ENCODE assay signal across 9 cellular contexts in the genomic region with DNA sequence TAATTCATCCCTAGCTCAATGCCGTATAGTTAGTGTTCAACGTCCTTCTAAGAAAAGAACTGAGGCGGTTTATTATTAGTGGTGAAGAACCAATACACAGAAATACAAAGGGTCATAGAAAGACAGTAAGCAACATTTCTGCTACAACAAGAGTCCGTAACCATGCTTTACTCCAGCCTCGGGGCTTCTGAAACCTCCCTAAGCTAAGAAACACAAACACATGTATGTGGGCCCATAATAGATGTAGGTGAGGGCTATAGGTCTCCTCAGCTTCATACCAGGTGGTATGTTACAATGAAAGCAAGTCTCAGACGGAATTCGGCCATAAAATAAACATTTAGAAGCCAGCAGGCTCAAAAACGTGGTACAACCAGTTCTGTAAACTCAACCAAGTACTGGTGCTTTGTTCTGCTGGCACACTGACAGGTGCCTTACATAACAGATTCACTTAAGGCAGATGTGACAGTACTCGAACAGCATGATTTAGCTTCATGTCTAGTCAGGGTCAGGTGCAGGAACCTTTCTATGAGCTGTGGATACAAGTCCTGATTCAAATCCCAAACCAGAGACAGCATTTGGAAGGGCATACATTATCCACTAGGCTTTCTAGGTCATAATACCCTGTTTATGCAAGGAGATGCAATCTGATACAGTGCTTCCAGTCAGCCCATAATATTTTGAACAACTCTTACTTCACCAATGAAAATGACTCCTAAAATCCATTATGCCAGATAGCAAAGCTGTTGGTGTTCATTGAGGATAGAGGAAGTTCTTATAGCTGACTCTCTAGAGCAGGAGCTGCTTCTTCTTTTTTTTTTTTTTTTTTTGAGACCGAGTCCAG.
DNase-seq lines count a peak whose midpoint lies in the region; ATAC-seq, FAIRE-seq and TF ChIP-seq lines count a peak whose summit lies in the region.
"Had no signal": no experiment of that assay in that cellular context is flagged by ENCODE, and none has a peak within 500 bp of the region (broad histone marks: within the 10 kb centered on the region; RNA-seq: fewer than 3 reads in every experiment).

No MANE protein-coding gene starts in this region.

- no peak overlapping the region for H2BK5ac ChIP-seq in mesenchymal stem cell (ENCODE audit: low read depth, low read length, poor library complexity, severe bottlenecking)

- H3K4ac ChIP-seq in mesenchymal stem cell (ENCODE audit: low read depth in 1 of 2, low read length in 2 of 2), result no peak overlapping the region

- H3K4me2 ChIP-seq in mesenchymal stem cell (ENCODE audit: low read length, poor library complexity, severe bottlenecking), result no peak overlapping the region

- no peak overlapping the region for H2AFZ ChIP-seq in mesenchymal stem cell (ENCODE audit: low read depth, low read length)

- H3K36me3 ChIP-seq in muscle layer of duodenum (ENCODE audit: control insufficient read depth in 1 of 2, insufficient read depth in 2 of 2, low read length in 2 of 2), result no peaks in the 10 kb centered on the region
- H3K36me3 ChIP-seq in mesenchymal stem cell (ENCODE audit: control insufficient read depth in 1 of 2, insufficient read depth in 2 of 2, low read depth in 1 of 2, low read length in 2 of 2), result no peaks in the 10 kb centered on the region

- no peak overlapping the region for H3K18ac ChIP-seq in mesenchymal stem cell (ENCODE audit: low read depth in 1 of 2, low read length in 2 of 2)

- H3K27ac ChIP-seq in C4-2B, result peak overlapping the region; percentile 39; the same call in 1 of the 2 replicates
- H3K27ac ChIP-seq in muscle layer of duodenum (ENCODE audit: low read length), result peak overlapping the region; percentile 34
- no peak overlapping the region for H3K27ac ChIP-seq in mesenchymal stem cell (ENCODE audit: low read length, poor library complexity, severe bottlenecking)

- H3K4me1 ChIP-seq in muscle layer of duodenum (ENCODE audit: control insufficient read depth in 1 of 2, insufficient read depth in 2 of 2, low read length in 2 of 2) (peaks cover 0 to 11% of the 10 kb centered on the region in 2 donors), mesenchymal stem cell (ENCODE audit: control insufficient read depth, insufficient read depth, low read depth, low read length) (peaks cover 3% of the 10 kb centered on the region)

- no peak overlapping the region for H2BK15ac ChIP-seq in mesenchymal stem cell (ENCODE audit: low read depth, poor library complexity, severe bottlenecking)

- WGBS in mesenchymal stem cell, result 82% methylated on average over 5 of the region's 10 CpGs

- ATAC-seq in HG02642 (IDR thresholded peaks at IDR 0.05; ENCODE audit: poor library complexity, unreplicated experiment), result no peak
- ATAC-seq: SK-N-SH treated with all-trans-retinoic acid at 6 μM for 48 hours had no signal

- no peak for FAIRE-seq in urothelium cell line (lab: Jason Lieb, UNC)

- no peak overlapping the region for H3K23ac ChIP-seq in mesenchymal stem cell (ENCODE audit: low read length in 2 of 2)

- H2BK120ac ChIP-seq in mesenchymal stem cell (ENCODE audit: low read depth, low read length), result no peak overlapping the region

- no peaks in the 10 kb centered on the region for H3K9me3 ChIP-seq in muscle layer of duodenum (ENCODE audit: control insufficient read depth in 1 of 2, low read length in 2 of 2)
- H3K9me3 ChIP-seq in mesenchymal stem cell (ENCODE audit: control insufficient read depth, low read length), result no peaks in the 10 kb centered on the region

- no peaks in the 10 kb centered on the region for H3K27me3 ChIP-seq in muscle layer of duodenum (ENCODE audit: low read depth, low read length)
- H3K27me3 ChIP-seq in mesenchymal stem cell (ENCODE audit: control insufficient read depth in 1 of 2, insufficient read depth in 1 of 2, low read length in 2 of 2), result no peaks in the 10 kb centered on the region

- DNase-seq in NCI-H345 (lab: John Stamatoyannopoulos, UW), result peak; percentile 90
- peak; percentile 46 for DNase-seq in choroid plexus epithelial cell (ENCODE audit: low read depth)
- no peak for DNase-seq in urothelium cell line (ENCODE audit: low spot score)
- no peak for DNase-seq in mesenchymal stem cell
- no peak for DNase-seq in activated CD4-positive, alpha-beta T cell treated with anti-CD3 and anti-CD28 coated beads, Interleukin-2, amount 50 U/mL, for 48 hours

- H4K8ac ChIP-seq in mesenchymal stem cell (ENCODE audit: low read length), result no peak overlapping the region

- H4K91ac ChIP-seq in mesenchymal stem cell (ENCODE audit: low read length), result no peak overlapping the region

- H2BK12ac ChIP-seq in mesenchymal stem cell (ENCODE audit: low read length in 2 of 2), result no peak overlapping the region

- H3K9ac ChIP-seq in mesenchymal stem cell (ENCODE audit: low read length), result no peak overlapping the region

- H3K14ac ChIP-seq in mesenchymal stem cell (ENCODE audit: low read length in 2 of 2), result no peak overlapping the region

- H3K4me3 ChIP-seq in choroid plexus epithelial cell (ENCODE audit: low read depth, low read length) (no peak overlapping the region), muscle layer of duodenum (ENCODE audit: low read depth in 1 of 2, low read length in 2 of 2) (peak overlapping the region in 1 of 2 donors; percentile 18), mesenchymal stem cell (ENCODE audit: insufficient read depth in 1 of 2, low read depth in 1 of 2, low read length in 2 of 2) (no peak overlapping the region)

- no peak overlapping the region for H2AK5ac ChIP-seq in mesenchymal stem cell (ENCODE audit: low read length, severe bottlenecking)

- TF ChIP-seq CTCF in C4-2B (conservative IDR thresholded peaks at IDR 0.05) (no peak), choroid plexus epithelial cell (conservative IDR thresholded peaks at IDR 0.05; ENCODE audit: low read depth, low read length) (no peak)

- no peaks in the 10 kb centered on the region for H3K79me1 ChIP-seq in mesenchymal stem cell (replicated peaks; ENCODE audit: low read length, poor library complexity, severe bottlenecking)

Comparison
In these comparisons a context has a peak if more than half of its experiments do, and no peak if none do; other contexts are left out.
1. DNase-seq: peak in NCI-H345 (single experiment) and choroid plexus epithelial cell (single experiment); none in urothelium cell line (single experiment), mesenchymal stem cell (single experiment) and activated CD4-positive, alpha-beta T cell treated with anti-CD3 and anti-CD28 coated beads, Interleukin-2, amount 50 U/mL, for 48 hours (0 of 2).